18 cellular contexts compared by ENCODE assay signal in genomic region chr21:25254491-25255174, GRCh38.
A peak's percentile ranks its signal among the peaks of the same experiment; 100 is the strongest.
DNase-seq lines count a peak whose midpoint lies in the region; ATAC-seq lines count a peak whose summit lies in the region.
"Had no signal": no experiment of that assay in that cellular context is flagged by ENCODE, and none has a peak within 500 bp of the region (broad histone marks: within the 10 kb centered on the region; RNA-seq: fewer than 3 reads in every experiment).

No MANE protein-coding gene starts in this region.

- no peaks in the 10 kb centered on the region; the same call in 1 of the 2 replicates for H3K27me3 ChIP-seq in HAP-1 (ENCODE audit: low read depth)
- H3K27me3 ChIP-seq: SJSA1 had no signal

- ATAC-seq in HG02642 (IDR thresholded peaks at IDR 0.05; ENCODE audit: poor library complexity, unreplicated experiment): no peak

- DNase-seq in HAP-1 (ENCODE audit: low spot score in 2 of 2): peak; percentile 74 to 97
- DNase-seq in NCI-H1930 (lab: John Stamatoyannopoulos, UW): peak; percentile 81 to 89
- DNase-seq in SK-N-DZ (ENCODE audit: low spot score): peak; percentile 84
- DNase-seq in retina: peak; percentile 76
- no peak for DNase-seq in NCI-H1436 treated with DMSO at 0.1 percent for 48 hours (lab: John Stamatoyannopoulos, UW)
- DNase-seq in GM19238 (ENCODE audit: insufficient read length, low spot score): no peak
- DNase-seq: GOT3, HCEC 1CT, NCI-H1092, NCI-H1694, NCI-H524, NCI-H774, Right ventricle myocardium superior, RPMI8226, SW 1271, T-helper 9 cell had no signal

- no peaks in the 10 kb centered on the region for H3K9me3 ChIP-seq in HAP-1
- H3K9me3 ChIP-seq: SJSA1 had no signal

- peaks cover 18% of the 10 kb centered on the region for H3K4me1 ChIP-seq in HAP-1
- H3K4me1 ChIP-seq: SJSA1 had no signal

- no peaks in the 10 kb centered on the region for H3K36me3 ChIP-seq in HAP-1 (replicated peaks)
- H3K36me3 ChIP-seq: SJSA1 had no signal

- no peak overlapping the region for H3K4me3 ChIP-seq in HAP-1
- H3K4me3 ChIP-seq: SJSA1 had no signal

- in situ Hi-C loops in HAP-1 (cut with MboI; ENCODE audit: low sequenced_read_pairs): no loop called here

Comparison
In these comparisons a context has a peak if more than half of its experiments do, and no peak if none do; other contexts are left out.
1. DNase-seq: peak in HAP-1 (2 of 2), NCI-H1930 (2 of 2), SK-N-DZ (single experiment) and retina (single experiment); none in NCI-H1436 treated with DMSO at 0.1 percent for 48 hours (single experiment) and GM19238 (single experiment).